18 cellular contexts compared by ENCODE assay signal in genomic region chr10:112927980-112928379, GRCh38. TPM values are rescaled to one million over a fixed set of nuclear protein-coding genes. Genes with fewer than 3 reads are reported as not detected.
DNase-seq lines count a peak whose midpoint lies in the region; ATAC-seq and TF ChIP-seq lines count a peak whose summit lies in the region.
"Had no signal": no experiment of that assay in that cellular context is flagged by ENCODE, and none has a peak within 500 bp of the region (broad histone marks: within the 10 kb centered on the region; RNA-seq: fewer than 3 reads in every experiment).

No MANE protein-coding gene starts in this region.

- H3K4me2 ChIP-seq in GM23338, result peak overlapping the region; percentile 52; the same call in 1 of the 2 replicates
- no peak overlapping the region for H3K4me2 ChIP-seq in osteoblast (ENCODE audit: insufficient read depth, low read length)
- H3K4me2 ChIP-seq: BLaER1 had no signal

- H4K20me1 ChIP-seq in GM23338 (replicated peaks; ENCODE audit: insufficient read depth), result no peaks in the 10 kb centered on the region
- no peaks in the 10 kb centered on the region for H4K20me1 ChIP-seq in osteoblast (ENCODE audit: insufficient read depth, low read length)
- H4K20me1 ChIP-seq: BLaER1 had no signal

- H3K4me1 Mint-ChIP-seq in GM23338, result peaks cover 14% of the 10 kb centered on the region
- no peaks in the 10 kb centered on the region for H3K4me1 Mint-ChIP-seq in activated T-helper 1 cell treated with anti-CD3 and anti-CD28 coated beads, Interleukin-12 subunit alpha, Interleukin-12 subunit beta, Interleukin-2, Interleukin-4 antibody, amounts not matched to agents 30 ng/mL and 10 ng/mL and 1 ng/mL, durations not matched to agents 14 hours and 24 hours and 36 hours (ENCODE audit: low read depth)
- H3K4me1 Mint-ChIP-seq: B cell; CD4-positive, CD25-positive, alpha-beta regulatory T cell had no signal

- peak overlapping the region; percentile 68 for H3K27ac Mint-ChIP-seq in GM23338
- no peak overlapping the region for H3K27ac Mint-ChIP-seq in activated T-helper 1 cell treated with anti-CD3 and anti-CD28 coated beads, Interleukin-12 subunit alpha, Interleukin-12 subunit beta, Interleukin-2, Interleukin-4 antibody, amounts not matched to agents 30 ng/mL and 10 ng/mL and 1 ng/mL, durations not matched to agents 14 hours and 24 hours and 36 hours
- H3K27ac Mint-ChIP-seq: B cell; CD4-positive, CD25-positive, alpha-beta regulatory T cell; CD8-positive, alpha-beta T cell had no signal

- no peak overlapping the region for H3K27ac ChIP-seq in GM23338 (ENCODE audit: low read depth)
- 0 out of 2 replicates have a peak overlapping the region, but pooled peaks have one; percentile 23 for H3K27ac ChIP-seq in HUES64 (ENCODE audit: low read depth, low read length)
- no peak overlapping the region for H3K27ac ChIP-seq in iPS-20b (ENCODE audit: low read length)
- no peak overlapping the region for H3K27ac ChIP-seq in osteoblast (ENCODE audit: low read depth, low read length)
- H3K27ac ChIP-seq: 22Rv1, BLaER1, C4-2B, GM23248 had no signal

- ATAC-seq in GM23338 (peak; percentile 90), HG03439 (IDR thresholded peaks at IDR 0.05; ENCODE audit: unreplicated experiment) (no peak)
- ATAC-seq: CD8-positive, alpha-beta T cell had no signal

- no peaks in the 10 kb centered on the region for H3K79me2 ChIP-seq in GM23338 (replicated peaks; ENCODE audit: insufficient read depth)
- H3K79me2 ChIP-seq in osteoblast (ENCODE audit: insufficient read depth, low read length), result no peaks in the 10 kb centered on the region

- H3K4me3 ChIP-seq in GM23338, result no peak overlapping the region
- H3K4me3 ChIP-seq in HUES64 (ENCODE audit: low read length), result no peak overlapping the region
- no peak overlapping the region for H3K4me3 ChIP-seq in iPS-20b (ENCODE audit: low read length)
- H3K4me3 ChIP-seq in osteoblast (ENCODE audit: insufficient read depth, low read length), result no peak overlapping the region
- H3K4me3 ChIP-seq: BLaER1, GM23248 had no signal

- intact Hi-C loops in activated T-helper 1 cell treated with anti-CD3 and anti-CD28 coated beads, Interleukin-12 subunit alpha, Interleukin-12 subunit beta, Interleukin-2, Interleukin-4 antibody, amounts not matched to agents 30 ng/mL and 10 ng/mL and 1 ng/mL, durations not matched to agents 14 hours and 24 hours and 36 hours (cut with micrococcal nuclease), result no loop called here

- H3K9ac ChIP-seq in HUES64 (ENCODE audit: low read depth, low read length) (no peak overlapping the region), iPS-20b (ENCODE audit: low read depth, low read length) (peak overlapping the region; percentile 22; the same call in 1 of the 2 replicates)
- H3K9ac ChIP-seq: BLaER1, GM23248 had no signal

- H3K4me1 ChIP-seq in GM23338 (ENCODE audit: insufficient read depth), result peaks cover 12% of the 10 kb centered on the region
- H3K4me1 ChIP-seq in HUES64 (ENCODE audit: insufficient read depth, low read length), result peaks cover 11% of the 10 kb centered on the region
- H3K4me1 ChIP-seq in iPS-20b (ENCODE audit: insufficient read depth, low read length), result peaks cover 10% of the 10 kb centered on the region; the same call in 1 of the 2 replicates
- no peaks in the 10 kb centered on the region for H3K4me1 ChIP-seq in osteoblast (ENCODE audit: insufficient read depth, low read length)
- H3K4me1 ChIP-seq: BLaER1, Caco-2 had no signal

- H3K36me3 ChIP-seq in GM23338 (ENCODE audit: insufficient read depth) (no peaks in the 10 kb centered on the region), HUES64 (ENCODE audit: insufficient read depth, low read length) (no peaks in the 10 kb centered on the region), iPS-20b (ENCODE audit: insufficient read depth, low read depth, low read length) (no peaks in the 10 kb centered on the region), osteoblast (ENCODE audit: insufficient read depth, low read length) (no peaks in the 10 kb centered on the region)
- H3K36me3 ChIP-seq: BLaER1 had no signal

- H3K4me3 Mint-ChIP-seq in GM23338, result no peak overlapping the region
- H3K4me3 Mint-ChIP-seq in activated T-helper 1 cell treated with anti-CD3 and anti-CD28 coated beads, Interleukin-12 subunit alpha, Interleukin-12 subunit beta, Interleukin-2, Interleukin-4 antibody, amounts not matched to agents 30 ng/mL and 10 ng/mL and 1 ng/mL, durations not matched to agents 14 hours and 24 hours and 36 hours, result no peak overlapping the region
- H3K4me3 Mint-ChIP-seq: B cell; CD4-positive, CD25-positive, alpha-beta regulatory T cell; CD8-positive, alpha-beta T cell had no signal

- 68% methylated on average over 2 of the region's 2 CpGs for WGBS in HUES64

- peak overlapping the region; percentile 41 for H2AFZ ChIP-seq in GM23338
- no peak overlapping the region for H2AFZ ChIP-seq in osteoblast (ENCODE audit: low read length)
- H2AFZ ChIP-seq: GM23248 had no signal

- H3K27me3 Mint-ChIP-seq in GM23338 (ENCODE audit: insufficient read depth, low read depth, poor library complexity), result peaks cover 10% of the 10 kb centered on the region
- H3K27me3 Mint-ChIP-seq in activated T-helper 1 cell treated with anti-CD3 and anti-CD28 coated beads, Interleukin-12 subunit alpha, Interleukin-12 subunit beta, Interleukin-2, Interleukin-4 antibody, amounts not matched to agents 30 ng/mL and 10 ng/mL and 1 ng/mL, durations not matched to agents 14 hours and 24 hours and 36 hours (ENCODE audit: insufficient read depth), result peaks cover 3% of the 10 kb centered on the region

- no peaks in the 10 kb centered on the region for H3K36me3 Mint-ChIP-seq in GM23338 (ENCODE audit: low read depth)
- no peaks in the 10 kb centered on the region for H3K36me3 Mint-ChIP-seq in activated T-helper 1 cell treated with anti-CD3 and anti-CD28 coated beads, Interleukin-12 subunit alpha, Interleukin-12 subunit beta, Interleukin-2, Interleukin-4 antibody, amounts not matched to agents 30 ng/mL and 10 ng/mL and 1 ng/mL, durations not matched to agents 14 hours and 24 hours and 36 hours (ENCODE audit: low read depth)
- H3K36me3 Mint-ChIP-seq: CD4-positive, CD25-positive, alpha-beta regulatory T cell had no signal

- H3F3A ChIP-seq in GM23338 (replicated peaks; ENCODE audit: low read depth), result no peaks in the 10 kb centered on the region; the same call in 1 of the 2 replicates

- H3K9me3 Mint-ChIP-seq in GM23338, result no peaks in the 10 kb centered on the region
- peaks cover 3% of the 10 kb centered on the region for H3K9me3 Mint-ChIP-seq in activated T-helper 1 cell treated with anti-CD3 and anti-CD28 coated beads, Interleukin-12 subunit alpha, Interleukin-12 subunit beta, Interleukin-2, Interleukin-4 antibody, amounts not matched to agents 30 ng/mL and 10 ng/mL and 1 ng/mL, durations not matched to agents 14 hours and 24 hours and 36 hours

- H3K9me2 ChIP-seq in GM23338 (ENCODE audit: insufficient read depth), result no peaks in the 10 kb centered on the region

- DNase-seq in GM23338 (ENCODE audit: low spot score) (peak; percentile 25), osteoblast (ENCODE audit: insufficient read length, low spot score, missing footprints) (peak; percentile 3)
- DNase-seq in activated T-helper 1 cell treated with anti-CD3 and anti-CD28 coated beads, Interleukin-12 subunit alpha, Interleukin-12 subunit beta, Interleukin-2, Interleukin-4 antibody, amounts not matched to agents 30 ng/mL and 10 ng/mL and 1 ng/mL, durations not matched to agents 14 hours and 24 hours and 36 hours (ENCODE audit: low spot score), result no peak
- no peak for DNase-seq in NK-92 treated with Interleukin-12 subunit alpha and Interleukin-12 subunit beta, amount 100 ng/mL, for 24 hours (lab: John Stamatoyannopoulos, UW)
- DNase-seq: Caco-2; CD4-positive, CD25-positive, alpha-beta regulatory T cell; CD8-positive, alpha-beta T cell; DMS153; DND-41; GM23248; HCEC 1CT had no signal

- H3K9me3 ChIP-seq in HUES64 (ENCODE audit: insufficient read depth, low read depth, low read length) (0 out of 2 replicates have a peak, but pooled peaks cover 3% of the 10 kb centered on the region), iPS-20b (ENCODE audit: insufficient read depth, low read depth, low read length) (no peaks in the 10 kb centered on the region), osteoblast (ENCODE audit: low read depth, low read length) (no peaks in the 10 kb centered on the region)
- H3K9me3 ChIP-seq: Caco-2 had no signal

- no peak for TF ChIP-seq CTCF in GM23338 (conservative IDR thresholded peaks at IDR 0.05; ENCODE audit: low read depth in 2 of 2)
- no peak for TF ChIP-seq CTCF in osteoblast (IDR thresholded peaks at IDR 0.05; ENCODE audit: extremely low read depth, low read depth, low read length)

- H3K27me3 ChIP-seq in GM23338 (ENCODE audit: insufficient read depth), result no peaks in the 10 kb centered on the region
- no peaks in the 10 kb centered on the region for H3K27me3 ChIP-seq in HUES64 (ENCODE audit: insufficient read depth, low read length)
- no peaks in the 10 kb centered on the region for H3K27me3 ChIP-seq in iPS-20b (ENCODE audit: insufficient read depth, low read length)
- H3K27me3 ChIP-seq in osteoblast (ENCODE audit: insufficient read depth, low read length), result no peaks in the 10 kb centered on the region
- H3K27me3 ChIP-seq: BLaER1 had no signal

TF ChIP-seq in GM23338, 12 proteins besides CTCF, POLR2A, EP300 and RAD21 (continues in another document):
- TF ChIP-seq EZH2phosphoT487 (IDR thresholded peaks at IDR 0.05; ENCODE audit: unreplicated experiment) (no peak), ETS1 (IDR thresholded peaks at IDR 0.05) (no peak), CREB1 (CRISPR knock-in tag; IDR thresholded peaks at IDR 0.05; ENCODE audit: low read depth) (no peak), ZNF331 (CRISPR knock-in tag; IDR thresholded peaks at IDR 0.05; ENCODE audit: low read depth) (no peak), ZNF114 (CRISPR knock-in tag; IDR thresholded peaks at IDR 0.05) (no peak)

RNA-seq across cellular contexts. Expression of gene TCF7L2, which starts 22.1 kb away (rescaled TPM):
- 27.0 and 32.2 TPM in 2 replicates for total RNA-seq in GM23338 (2014; rRNA removed; shearing (Covaris generic))
- polyA plus RNA-seq in GM23338 (2016; fragmentation: Nextera tagmentation; extraction: Ambion mirVana), result 80.8 and 89.7 TPM in 2 replicates
- 31.2 TPM for polyA plus RNA-seq in HUES64 (2013, experiment 1 of 2)
- polyA plus RNA-seq in HUES64 (2013, experiment 2 of 2), result 33.5 TPM
- total RNA-seq in osteoblast, result 9.0 and 10.6 TPM in 2 replicates
- 0.32 and 0.36 TPM in 2 replicates for total RNA-seq in activated T-helper 1 cell treated with anti-CD3 and anti-CD28 coated beads, Interleukin-12 subunit alpha, Interleukin-12 subunit beta, Interleukin-2, Interleukin-4 antibody, amounts not matched to agents 30 ng/mL and 10 ng/mL and 1 ng/mL, durations not matched to agents 14 hours and 24 hours and 36 hours

Comparison
In these comparisons a context has a peak if more than half of its experiments do, and no peak if none do; other contexts are left out.
1. DNase-seq: peak in GM23338 (single experiment) and osteoblast (single experiment); none in activated T-helper 1 cell treated with anti-CD3 and anti-CD28 coated beads, Interleukin-12 subunit alpha, Interleukin-12 subunit beta, Interleukin-2, Interleukin-4 antibody, amounts not matched to agents 30 ng/mL and 10 ng/mL and 1 ng/mL, durations not matched to agents 14 hours and 24 hours and 36 hours (single experiment) and NK-92 treated with Interleukin-12 subunit alpha and Interleukin-12 subunit beta, amount 100 ng/mL, for 24 hours (single experiment).